ENCODE assay signal across 17 cellular contexts in genomic region chr9:124457887-124458431, GRCh38. TPM values are rescaled to one million over a fixed set of nuclear protein-coding genes. Genes with fewer than 3 reads are reported as not detected.
"Had no signal": no experiment of that assay in that cellular context is flagged by ENCODE, and none has a peak within 500 bp of the region (broad histone marks: within the 10 kb centered on the region; RNA-seq: fewer than 3 reads in every experiment).

No MANE protein-coding gene starts in this region.

- H3K27ac Mint-ChIP-seq: activated T-helper 17 cell treated with anti-CD3 and anti-CD28 coated beads, Interleukin-2, amount 50 U/mL, for 72 hours; naive thymus-derived CD4-positive, alpha-beta T cell; stimulated activated naive CD8-positive, alpha-beta T cell treated with anti-CD3 and anti-CD28 coated beads, Interleukin-15, Interleukin-2, amounts not matched to agents 100 ng/mL and 50 ng/mL, for 24 hours; type B pancreatic cell had no signal

- H3K27ac ChIP-seq: dorsolateral prefrontal cortex, left lung, prostate gland, right lobe of liver had no signal

- H3K27me3 Mint-ChIP-seq: activated T-helper 17 cell treated with anti-CD3 and anti-CD28 coated beads, Interleukin-2, amount 50 U/mL, for 72 hours; stimulated activated naive CD8-positive, alpha-beta T cell treated with anti-CD3 and anti-CD28 coated beads, Interleukin-15, Interleukin-2, amounts not matched to agents 100 ng/mL and 50 ng/mL, for 24 hours had no signal

- H3K4me1 ChIP-seq: prostate gland, right lobe of liver had no signal

- H3K36me3 Mint-ChIP-seq: naive thymus-derived CD4-positive, alpha-beta T cell; type B pancreatic cell had no signal

- H3K36me3 ChIP-seq: left lung, prostate gland, right lobe of liver had no signal

- H3K4me3 ChIP-seq: dorsolateral prefrontal cortex, left lung, mucosa of descending colon, prostate gland, right lobe of liver had no signal

- ATAC-seq: activated T-helper 17 cell treated with anti-CD3 and anti-CD28 coated beads, Interleukin-2, amount 50 U/mL, for 72 hours; left lung; mucosa of descending colon; naive thymus-derived CD4-positive, alpha-beta T cell; right lobe of liver had no signal

- DNase-seq: activated CD4-positive, alpha-beta T cell treated with anti-CD3 and anti-CD28 coated beads, Interleukin-2, amount 50 U/mL, for 48 hours; activated naive CD4-positive, alpha-beta T cell treated with Interleukin-2 at 50 U/mL for 16 hours; erythroblast; islet precursor cell; naive thymus-derived CD4-positive, alpha-beta T cell; occipital lobe had no signal

- H3K4me3 Mint-ChIP-seq: activated T-helper 17 cell treated with anti-CD3 and anti-CD28 coated beads, Interleukin-2, amount 50 U/mL, for 72 hours; naive thymus-derived CD4-positive, alpha-beta T cell; stimulated activated naive CD8-positive, alpha-beta T cell treated with anti-CD3 and anti-CD28 coated beads, Interleukin-15, Interleukin-2, amounts not matched to agents 100 ng/mL and 50 ng/mL, for 24 hours; type B pancreatic cell had no signal

- H3K9me3 ChIP-seq: mucosa of descending colon, prostate gland, right lobe of liver had no signal

- H3K4me1 Mint-ChIP-seq: activated T-helper 17 cell treated with anti-CD3 and anti-CD28 coated beads, Interleukin-2, amount 50 U/mL, for 72 hours; naive thymus-derived CD4-positive, alpha-beta T cell had no signal

- H3K9me3 Mint-ChIP-seq: activated T-helper 17 cell treated with anti-CD3 and anti-CD28 coated beads, Interleukin-2, amount 50 U/mL, for 72 hours; type B pancreatic cell had no signal

- H3K27me3 ChIP-seq: right lobe of liver had no signal

RNA-seq across cellular contexts. Expression of gene ADGRD2, which starts 7.7 kb away (rescaled TPM):
- total RNA-seq: activated T-helper 17 cell treated with anti-CD3 and anti-CD28 coated beads, Interleukin-2, amount 50 U/mL, for 72 hours; astrocyte; left lung; mucosa of descending colon; naive thymus-derived CD4-positive, alpha-beta T cell; occipital lobe; right lobe of liver; T-helper 1 cell treated with Interleukin-12 subunit alpha and Interleukin-12 subunit beta and Interleukin-4 antibody, amounts not matched to agents 30 ng/mL and 1 ng/mL, for 36 hours had no signal
- polyA plus RNA-seq: naive thymus-derived CD4-positive, alpha-beta T cell had no signal

RNA-seq across cellular contexts. Expression of gene NR5A1, which starts 49.2 kb away (rescaled TPM):
- total RNA-seq: activated T-helper 17 cell treated with anti-CD3 and anti-CD28 coated beads, Interleukin-2, amount 50 U/mL, for 72 hours; astrocyte; T-helper 1 cell treated with Interleukin-12 subunit alpha and Interleukin-12 subunit beta and Interleukin-4 antibody, amounts not matched to agents 30 ng/mL and 1 ng/mL, for 36 hours; temporal lobe had no signal
- polyA plus RNA-seq: naive thymus-derived CD4-positive, alpha-beta T cell had no signal
